Comparison of ENCODE assay signal across 12 cellular contexts in genomic region chr3:182740710-182741109, GRCh38. TPM values are rescaled to one million over a fixed set of nuclear protein-coding genes. Genes with fewer than 3 reads are reported as not detected.
DNase-seq lines count a peak whose midpoint lies in the region; FAIRE-seq and TF ChIP-seq lines count a peak whose summit lies in the region.
"Had no signal": no experiment of that assay in that cellular context is flagged by ENCODE, and none has a peak within 500 bp of the region (broad histone marks: within the 10 kb centered on the region; RNA-seq: fewer than 3 reads in every experiment).

No MANE protein-coding gene starts in this region.

- H3K4me2 ChIP-seq in GM23248 (ENCODE audit: unreplicated experiment), result no peak overlapping the region

- H3K27me3 ChIP-seq in GM23248 (replicated peaks; ENCODE audit: insufficient read depth), result no peaks in the 10 kb centered on the region

- TF ChIP-seq POLR2A in GM12892 (IDR thresholded peaks at IDR 0.05; ENCODE audit: low read depth, low read length), result no peak

- no peaks in the 10 kb centered on the region for H3F3A ChIP-seq in GM23248 (ENCODE audit: insufficient read depth)

- no peaks in the 10 kb centered on the region for H3K9me3 ChIP-seq in GM23248 (ENCODE audit: low read depth)

- peaks cover 13% of the 10 kb centered on the region; the same call in 1 of the 2 replicates for H3K4me1 ChIP-seq in GM23248 (ENCODE audit: insufficient read depth)

- in situ Hi-C loops in GM23248 (cut with MboI), result no loop called here

- no peak overlapping the region for H3K9ac ChIP-seq in GM23248

- H3K9me2 ChIP-seq in GM23248 (ENCODE audit: insufficient read depth), result no peaks in the 10 kb centered on the region

- H3K27ac ChIP-seq in GM23248, result no peak overlapping the region

- DNase-seq in GM23248 (no peak), NCI-H510A (lab: John Stamatoyannopoulos, UW) (peak; percentile 59), epithelial cell of proximal tubule (ENCODE audit: low read depth) (peak; percentile 30), renal cortical epithelial cell (ENCODE audit: low read depth) (peak; percentile 85), GOT3 (lab: John Stamatoyannopoulos, UW) (no peak), NCI-H2081 (lab: John Stamatoyannopoulos, UW) (no peak), GM12892 (ENCODE audit: insufficient read length) (no peak), nucleus accumbens (lab: John Stamatoyannopoulos, UW) (no peak)
- DNase-seq: activated CD8-positive, alpha-beta memory T cell treated with anti-CD3 and anti-CD28 coated beads, Interleukin-2, amount 50 U/mL, for 4 hours; DMS79; NCI-H446 treated with DMSO at 0.1 percent for 48 hours; T-helper 17 cell had no signal

- no peak overlapping the region for H3K4me3 ChIP-seq in GM23248
- no peak overlapping the region for H3K4me3 ChIP-seq in epithelial cell of proximal tubule (ENCODE audit: low read depth, low read length)

- no peaks in the 10 kb centered on the region for H3K79me2 ChIP-seq in GM23248 (ENCODE audit: insufficient read depth)

- TF ChIP-seq CTCF in epithelial cell of proximal tubule (conservative IDR thresholded peaks at IDR 0.05; ENCODE audit: low read depth, low read length), result no peak

- 0 out of 2 replicates have a peak overlapping the region, but pooled peaks have one; percentile 6 for H2AFZ ChIP-seq in GM23248

- H4K20me1 ChIP-seq in GM23248 (ENCODE audit: insufficient read depth), result no peaks in the 10 kb centered on the region

- no peak for FAIRE-seq in GM12892 (lab: Jason Lieb, UNC)

- no peaks in the 10 kb centered on the region for H3K36me3 ChIP-seq in GM23248 (ENCODE audit: low read depth)

- 58 to 65% methylated on average over 6 of the region's 6 CpGs for WGBS in GM23248 (ENCODE audit: low coverage in 1 of 2, low lambda C conversion rate in 2 of 2, missing lambda C conversion rate in 2 of 2), 2 experiments

RNA-seq across cellular contexts. Expression of gene ATP11B, which starts 52.6 kb away (rescaled TPM):
- total RNA-seq in GM23248 (2014; rRNA removed; shearing (Covaris generic)), result 68.1 and 73.5 TPM in 2 replicates
- 24.0 and 25.5 TPM in 2 replicates for polyA plus RNA-seq in GM23248 (2016; fragmentation: Nextera tagmentation; extraction: Ambion mirVana)
- total RNA-seq in epithelial cell of proximal tubule, result 22.7 and 30.0 TPM in 2 replicates
- total RNA-seq in renal cortical epithelial cell, result 59.9 and 69.8 TPM in 2 replicates
- 31.1 TPM for polyA plus RNA-seq in GM12892 (2012; ENCODE audit: missing spikeins)

Comparison
In these comparisons a context has a peak if more than half of its experiments do, and no peak if none do; other contexts are left out.
1. DNase-seq: peak in NCI-H510A (single experiment), epithelial cell of proximal tubule (single experiment) and renal cortical epithelial cell (single experiment); none in GM23248 (single experiment), GOT3 (single experiment), NCI-H2081 (0 of 2), GM12892 (single experiment) and nucleus accumbens (0 of 56).